ENCODE assay signal across 10 cellular contexts in genomic region chr1:40076895-40077312, GRCh38. TPM values are rescaled to one million over a fixed set of nuclear protein-coding genes. Genes with fewer than 3 reads are reported as not detected.
DNase-seq lines count a peak whose midpoint lies in the region; FAIRE-seq and TF ChIP-seq lines count a peak whose summit lies in the region.
"Had no signal": no experiment of that assay in that cellular context is flagged by ENCODE, and none has a peak within 500 bp of the region (broad histone marks: within the 10 kb centered on the region; RNA-seq: fewer than 3 reads in every experiment).

No MANE protein-coding gene starts in this region.

- POLR2A ChIA-PET in PC-9 (lab: Charles Lee; ENCODE audit: unreplicated experiment) = interaction anchor here (0.5 to 0.6 kb wide), 2 partner anchors 33 to 196 kb away, joined by 4 to 6 read pairs; no protein-coding TSS in a partner anchor

- H3F3A ChIP-seq in PC-9 (ENCODE audit: insufficient read depth, low read depth) = peaks cover 62% of the 10 kb centered on the region

- no peaks in the 10 kb centered on the region for H3K9me2 ChIP-seq in PC-9 (ENCODE audit: insufficient read depth)

- H3K27me3 Mint-ChIP-seq in mesothelial cell of epicardium (ENCODE audit: low read depth) = no peaks in the 10 kb centered on the region
- no peaks in the 10 kb centered on the region for H3K27me3 Mint-ChIP-seq in Calu3 (ENCODE audit: unreplicated experiment)

- H3K9me3 Mint-ChIP-seq in mesothelial cell of epicardium = no peaks in the 10 kb centered on the region
- no peaks in the 10 kb centered on the region for H3K9me3 Mint-ChIP-seq in Calu3 (ENCODE audit: low read depth, unreplicated experiment)

- H3K9me3 ChIP-seq in sigmoid colon (no peaks in the 10 kb centered on the region), PC-9 (ENCODE audit: insufficient read depth, low read depth) (no peaks in the 10 kb centered on the region)
- H3K9me3 ChIP-seq: prostate gland had no signal

- peaks cover 4 to 66% (median 26%) of the 10 kb centered on the region in 4 donors for H3K36me3 ChIP-seq in sigmoid colon
- peaks cover 52% of the 10 kb centered on the region for H3K36me3 ChIP-seq in PC-9 (ENCODE audit: low read depth)

- H3K4me1 Mint-ChIP-seq in mesothelial cell of epicardium (no peaks in the 10 kb centered on the region), Calu3 (ENCODE audit: low read depth, unreplicated experiment) (no peaks in the 10 kb centered on the region)

- FAIRE-seq in urothelium cell line (lab: Jason Lieb, UNC) = no peak
- FAIRE-seq: HTR-8/SVneo had no signal

- in situ Hi-C loops in SK-MEL-5 (cut with HindIII; ENCODE audit: low pct_unique_long_range_greater_than_20kb, low sequenced_read_pairs) = no loop called here

- TF ChIP-seq CTCF in fibroblast of pulmonary artery (IDR thresholded peaks at IDR 0.05; ENCODE audit: low read length, missing control alignments) (no peak), sigmoid colon (IDR thresholded peaks at IDR 0.05) (no peak), mesothelial cell of epicardium (IDR thresholded peaks at IDR 0.05; ENCODE audit: unreplicated experiment) (no peak), PC-9 (conservative IDR thresholded peaks at IDR 0.05) (no peak), Calu3 (IDR thresholded peaks at IDR 0.05; ENCODE audit: unreplicated experiment) (no peak)

- H3K4me3 Mint-ChIP-seq in mesothelial cell of epicardium = no peak overlapping the region
- H3K4me3 Mint-ChIP-seq in Calu3 (ENCODE audit: low read depth, unreplicated experiment) = no peak overlapping the region

- H3K4me3 ChIP-seq in fibroblast of pulmonary artery (replicated peaks; ENCODE audit: low read depth, low read length) = no peak overlapping the region
- H3K4me3 ChIP-seq in sigmoid colon = no peak overlapping the region
- H3K4me3 ChIP-seq in PC-9 = no peak overlapping the region
- H3K4me3 ChIP-seq: prostate gland had no signal

- H3K4me1 ChIP-seq in sigmoid colon (peaks cover 0 to 24% (median 15%) of the 10 kb centered on the region in 4 donors), PC-9 (replicated peaks; ENCODE audit: insufficient read depth) (no peaks in the 10 kb centered on the region)
- H3K4me1 ChIP-seq: prostate gland had no signal

- H4K20me1 ChIP-seq in PC-9 (ENCODE audit: insufficient read depth) = peaks cover 7% of the 10 kb centered on the region; the same call in 1 of the 2 replicates

- H3K27ac Mint-ChIP-seq in mesothelial cell of epicardium (no peak overlapping the region), Calu3 (ENCODE audit: unreplicated experiment) (no peak overlapping the region)

- WGBS in sigmoid colon, 2 donors = 68% methylated on average over 5 of the region's 5 CpGs

- DNase-seq in Daoy (ENCODE audit: low read depth) (peak; percentile 27), SK-MEL-5 (ENCODE audit: low read depth, low spot score) (peak; percentile 16), fibroblast of pulmonary artery (ENCODE audit: low read depth) (peak; percentile 92), sigmoid colon (no peak), mesothelial cell of epicardium (ENCODE audit: low spot score in 2 of 2, unreplicated experiment in 2 of 2) (no peak), PC-9 (no peak), urothelium cell line (ENCODE audit: low spot score) (no peak), Calu3 (no peak)

- no peak for TF ChIP-seq POLR2A in sigmoid colon (IDR thresholded peaks at IDR 0.05)

- no peak for TF ChIP-seq EP300 in sigmoid colon (IDR thresholded peaks at IDR 0.05)

- BruUV-seq in PC-9 (replicated peaks; lab: Mats Ljungman, UMichigan) (no TSS peak), Calu3 (replicated peaks; lab: Mats Ljungman, UMichigan) (no TSS peak)

- intact Hi-C loops in sigmoid colon (cut with DNase I) (loop anchor here (5.0 kb wide), 1 partner anchor 35 kb away; the partner anchor contains the start of gene CAP1), PC-9 (cut with micrococcal nuclease; ENCODE audit: unreplicated experiment) (loop anchor here (5.0 kb wide), 1 partner anchor 160 kb away; no protein-coding TSS in a partner anchor), Calu3 (cut with micrococcal nuclease; ENCODE audit: unreplicated experiment) (loop anchor here (5.0 kb wide), 1 partner anchor 260 kb away; no protein-coding TSS in a partner anchor)

- no peak overlapping the region for H3K4me2 ChIP-seq in PC-9

- CTCF ChIA-PET in PC-9 (lab: Charles Lee) (interaction anchor here (0.6 to 1.5 kb wide), 2 partner anchors 67 to 347 kb away, joined by 3 to 5 read pairs; no protein-coding TSS in a partner anchor), Calu3 (lab: Charles Lee) (interaction anchor here (2.1 kb wide), 1 partner anchor 262 kb away, joined by 9 read pairs; no protein-coding TSS in a partner anchor)

- H3K27ac ChIP-seq in sigmoid colon = peak overlapping the region; percentile 67 to 77 (median 72)
- no peak overlapping the region for H3K27ac ChIP-seq in PC-9
- H3K27ac ChIP-seq: prostate gland had no signal

- no peak overlapping the region for H2AFZ ChIP-seq in PC-9

- no peaks in the 10 kb centered on the region for H3K79me2 ChIP-seq in PC-9 (ENCODE audit: low read depth)

- H3K36me3 Mint-ChIP-seq in mesothelial cell of epicardium (peaks cover 32% of the 10 kb centered on the region), Calu3 (ENCODE audit: insufficient read depth, unreplicated experiment) (peaks cover 53% of the 10 kb centered on the region)

- H3K27me3 ChIP-seq in sigmoid colon (no peaks in the 10 kb centered on the region), PC-9 (ENCODE audit: insufficient read depth, low read depth) (no peaks in the 10 kb centered on the region)

RNA-seq across cellular contexts. Expression of gene PPT1, which starts 20.1 kb away (rescaled TPM):
- total RNA-seq in Daoy (2014; rRNA removed; shearing (Covaris generic)) = 57.9 and 74.3 TPM in 2 replicates
- 110 and 126 TPM in 2 replicates for total RNA-seq in SK-MEL-5 (2014; rRNA removed; shearing (Covaris generic))
- 152 and 162 TPM in 2 replicates for polyA plus RNA-seq in SK-MEL-5 (2015; cell fraction: cytosol; rRNA removed)
- polyA plus RNA-seq in SK-MEL-5 (2015; cell fraction: nucleus; rRNA removed) = 44.2 and 48.9 TPM in 2 replicates
- total RNA-seq in sigmoid colon (10 to 100 TPM; 70.4 to 86.7 (median 75.9) TPM), mesothelial cell of epicardium (81.8 to 90.9 TPM (median 85.3 TPM) in 3 replicates), PC-9 (2021) (120 and 154 TPM in 2 replicates), Calu3 (2022) (57.8 and 70.2 TPM in 2 replicates)
- polyA plus RNA-seq in sigmoid colon = 10 to 100 TPM; 10.2 to 76.3 (median 54.9) TPM

RNA-seq across cellular contexts. Expression of gene CAP1, which starts 36.4 kb away (rescaled TPM):
- total RNA-seq in Daoy (2014; rRNA removed; shearing (Covaris generic)) = 451 and 461 TPM in 2 replicates
- total RNA-seq in SK-MEL-5 (2014; rRNA removed; shearing (Covaris generic)) = 307 and 314 TPM in 2 replicates
- polyA plus RNA-seq in SK-MEL-5 (2015; cell fraction: cytosol; rRNA removed) = 257 and 307 TPM in 2 replicates
- polyA plus RNA-seq in SK-MEL-5 (2015; cell fraction: nucleus; rRNA removed) = 115 and 151 TPM in 2 replicates
- total RNA-seq in sigmoid colon (100 to 1,000 TPM; 177 to 234 (median 231) TPM), mesothelial cell of epicardium (141 to 146 TPM (median 143 TPM) in 3 replicates), PC-9 (2021) (322 and 354 TPM in 2 replicates), Calu3 (2022) (307 and 309 TPM in 2 replicates)
- 100 to 1,000 TPM; 286 to 412 (median 346) TPM for polyA plus RNA-seq in sigmoid colon

Comparison
In these comparisons a context has a peak if more than half of its experiments do, and no peak if none do; other contexts are left out.
1. DNase-seq: peak in Daoy (single experiment), SK-MEL-5 (single experiment) and fibroblast of pulmonary artery (single experiment); none in sigmoid colon (single experiment), mesothelial cell of epicardium (0 of 2), PC-9 (0 of 2), urothelium cell line (single experiment) and Calu3 (single experiment).